In the genomic region with DNA sequence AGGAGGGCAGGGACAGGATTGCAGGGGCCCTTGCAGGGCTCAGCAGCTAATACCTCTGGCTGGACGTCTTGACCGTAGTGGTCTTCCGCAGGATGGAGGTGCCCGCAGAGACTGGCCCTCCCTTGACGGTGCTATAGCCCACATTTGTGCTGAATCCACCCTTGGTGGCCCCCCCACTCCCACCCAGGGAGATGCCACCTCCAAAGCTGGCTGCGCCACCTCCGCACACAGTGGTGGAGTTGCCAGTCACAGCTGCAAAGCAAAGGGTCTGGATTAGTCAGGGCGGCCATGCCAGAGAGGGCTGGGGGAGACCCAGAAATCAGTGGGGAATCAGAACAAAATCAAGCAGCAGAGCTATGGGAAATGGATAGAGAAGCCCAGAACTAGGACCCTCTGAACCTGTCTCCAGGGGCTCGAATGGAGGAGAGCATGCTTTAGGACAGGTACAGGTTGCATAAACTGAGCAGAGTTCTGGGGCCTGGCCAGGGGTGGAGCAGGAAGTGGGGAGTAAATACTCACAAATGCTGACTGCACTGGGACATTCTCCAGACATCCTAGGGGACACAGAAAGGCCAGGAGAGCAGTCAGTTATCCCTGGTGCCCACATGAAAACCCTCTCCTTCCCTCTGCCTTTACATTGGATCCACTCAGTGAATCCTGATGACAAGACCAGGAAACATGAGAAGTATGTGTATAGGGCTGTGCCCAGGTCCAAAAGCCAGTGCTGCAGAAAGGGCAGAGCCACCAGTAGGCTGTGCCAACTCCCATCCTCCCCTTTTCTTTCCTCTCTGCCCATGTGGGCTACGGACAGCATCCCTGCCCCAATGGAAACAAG, we compare ENCODE assay signal across 1 cellular context.
TF ChIP-seq lines count a peak whose summit lies in the region.

No MANE protein-coding gene starts in this region.

TF ChIP-seq in HCT116, 20 proteins besides CTCF, POLR2A, EP300 and RAD21:
- TF ChIP-seq FOSL1 (IDR thresholded peaks at IDR 0.05; ENCODE audit: low read depth), result no peak
- no peak for TF ChIP-seq TCF7L2 (IDR thresholded peaks at IDR 0.05; ENCODE audit: borderline replicate concordance, extremely low read depth, insufficient read depth, insufficient read length)
- no peak for TF ChIP-seq JUND (IDR thresholded peaks at IDR 0.05)
- TF ChIP-seq SP1 (IDR thresholded peaks at IDR 0.05; ENCODE audit: low read depth), result no peak
- TF ChIP-seq ZFX (IDR thresholded peaks at IDR 0.05), result no peak
- TF ChIP-seq ELF1 (IDR thresholded peaks at IDR 0.05; ENCODE audit: borderline replicate concordance, low read depth), result no peak
- TF ChIP-seq, protein P1, sequence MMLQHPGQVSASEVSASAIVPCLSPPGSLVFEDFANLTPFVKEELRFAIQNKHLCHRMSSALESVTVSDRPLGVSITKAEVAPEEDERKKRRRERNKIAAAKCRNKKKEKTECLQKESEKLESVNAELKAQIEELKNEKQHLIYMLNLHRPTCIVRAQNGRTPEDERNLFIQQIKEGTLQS (IDR thresholded peaks at IDR 0.05), result no peak
- TF ChIP-seq POLR2AphosphoS5 (IDR thresholded peaks at IDR 0.05; ENCODE audit: low read depth, low read length), result no peak
- no peak for TF ChIP-seq CEBPB (IDR thresholded peaks at IDR 0.05; ENCODE audit: low read depth)
- TF ChIP-seq ZNF274 (IDR thresholded peaks at IDR 0.05; ENCODE audit: low read depth, low read length), result no peak
